ENCODE assay signal across 19 cellular contexts in the genomic region with DNA sequence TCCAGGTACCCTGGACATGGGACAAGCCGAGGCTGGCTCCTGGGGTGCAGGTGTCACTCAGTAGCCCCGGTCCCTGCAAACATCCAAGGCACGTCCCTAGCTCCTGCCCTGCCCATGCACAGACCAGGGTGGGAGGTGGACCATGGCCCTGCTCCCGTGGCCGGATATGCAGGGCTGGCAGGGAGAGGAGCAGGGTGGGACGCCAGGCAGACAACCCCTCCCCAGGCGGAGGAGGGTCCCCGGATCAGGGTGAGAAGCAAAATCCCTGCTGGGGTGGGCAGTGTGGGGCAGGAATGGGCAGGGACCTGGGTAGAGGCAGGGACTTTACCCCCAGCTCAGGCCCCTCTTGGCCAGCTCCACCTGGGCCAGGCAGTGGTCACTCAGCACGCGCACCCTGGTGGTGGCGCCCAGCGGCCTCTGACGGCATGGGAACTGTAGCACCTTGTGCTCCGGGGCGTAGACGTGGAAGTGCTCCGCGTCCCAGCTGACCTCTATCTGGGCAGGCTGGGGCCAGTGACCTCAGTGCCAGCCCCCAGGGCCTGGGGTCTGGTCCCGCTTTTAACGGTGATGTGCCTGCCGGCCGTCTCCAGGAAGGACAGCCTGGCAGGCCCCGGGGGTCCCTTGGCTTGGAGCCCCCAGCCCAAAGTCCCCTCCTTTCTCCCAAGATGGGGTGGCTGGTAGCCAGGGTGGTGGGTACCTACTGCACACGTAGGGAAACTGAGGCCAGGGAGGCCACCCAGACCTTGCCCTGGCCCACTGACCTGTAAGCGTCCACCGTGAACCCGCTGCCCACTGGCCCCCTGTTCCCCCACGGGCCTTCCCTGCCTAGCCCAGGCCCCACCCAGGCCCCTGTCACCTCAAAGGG. TPM values are rescaled to one million over a fixed set of nuclear protein-coding genes. Genes with fewer than 3 reads are reported as not detected.
"Had no signal": no experiment of that assay in that cellular context is flagged by ENCODE, and none has a peak within 500 bp of the region (broad histone marks: within the 10 kb centered on the region; RNA-seq: fewer than 3 reads in every experiment).

No MANE protein-coding gene starts in this region.

- H3K27ac ChIP-seq: breast epithelium, dorsolateral prefrontal cortex, esophagus muscularis mucosa, left lung, thoracic aorta had no signal

- DNase-seq: activated CD4-positive, alpha-beta memory T cell treated with anti-CD3 and anti-CD28 coated beads for 36 hours; activated CD4-positive, alpha-beta T cell treated with anti-CD3 and anti-CD28 coated beads for 1 hour; activated gamma-delta T cell; activated naive CD8-positive, alpha-beta T cell treated with anti-CD3 and anti-CD28 coated beads for 36 hours; activated T-cell treated with anti-CD3 and anti-CD28 coated beads, Interleukin-2, amount 50 U/mL, for 4 hours; dorsolateral prefrontal cortex; stimulated activated CD4-positive, alpha-beta T cell treated with anti-CD3 and anti-CD28 coated beads, Interleukin-4, amount 100 ng/mL, for 24 hours had no signal

- H3K9me3 ChIP-seq: breast epithelium, esophagus muscularis mucosa, left lung, thoracic aorta had no signal

- H3K4me3 Mint-ChIP-seq: activated CD4-positive, alpha-beta memory T cell treated with anti-CD3 and anti-CD28 coated beads for 36 hours; activated naive CD8-positive, alpha-beta T cell treated with anti-CD3 and anti-CD28 coated beads for 36 hours; activated T-cell treated with anti-CD3 and anti-CD28 coated beads, Interleukin-2, amount 50 U/mL, for 4 hours; memory B cell; natural killer cell treated with Interleukin-12 subunit alpha and Interleukin-12 subunit beta and Interleukin-15 and Interleukin-18, amount 100 ng/mL, for 72 hours; stimulated activated naive CD8-positive, alpha-beta T cell treated with anti-CD3 and anti-CD28 coated beads, Interleukin-15, Interleukin-2, amounts not matched to agents 100 ng/mL and 50 ng/mL, for 24 hours had no signal

- H3K27me3 Mint-ChIP-seq: activated CD4-positive, alpha-beta memory T cell treated with anti-CD3 and anti-CD28 coated beads for 36 hours had no signal

- H3K27me3 ChIP-seq: breast epithelium had no signal

- ATAC-seq: activated T-cell treated with anti-CD3 and anti-CD28 coated beads, Interleukin-2, amount 50 U/mL, for 4 hours; left lung; natural killer cell treated with Interleukin-12 subunit alpha and Interleukin-12 subunit beta and Interleukin-15 and Interleukin-18, amount 100 ng/mL, for 72 hours had no signal

- H3K27ac Mint-ChIP-seq: activated CD4-positive, alpha-beta memory T cell treated with anti-CD3 and anti-CD28 coated beads for 36 hours; activated naive CD8-positive, alpha-beta T cell treated with anti-CD3 and anti-CD28 coated beads for 36 hours; memory B cell; natural killer cell treated with Interleukin-12 subunit alpha and Interleukin-12 subunit beta and Interleukin-15 and Interleukin-18, amount 100 ng/mL, for 72 hours; stimulated activated naive CD8-positive, alpha-beta T cell treated with anti-CD3 and anti-CD28 coated beads, Interleukin-15, Interleukin-2, amounts not matched to agents 100 ng/mL and 50 ng/mL, for 24 hours had no signal

- FAIRE-seq: islet of Langerhans had no signal

- H3K9me3 Mint-ChIP-seq: activated CD4-positive, alpha-beta memory T cell treated with anti-CD3 and anti-CD28 coated beads for 36 hours; activated naive CD8-positive, alpha-beta T cell treated with anti-CD3 and anti-CD28 coated beads for 36 hours; activated T-cell treated with anti-CD3 and anti-CD28 coated beads, Interleukin-2, amount 50 U/mL, for 4 hours; memory B cell; natural killer cell treated with Interleukin-12 subunit alpha and Interleukin-12 subunit beta and Interleukin-15 and Interleukin-18, amount 100 ng/mL, for 72 hours; stimulated activated naive CD8-positive, alpha-beta T cell treated with anti-CD3 and anti-CD28 coated beads, Interleukin-15, Interleukin-2, amounts not matched to agents 100 ng/mL and 50 ng/mL, for 24 hours had no signal

- H3K36me3 Mint-ChIP-seq: activated CD4-positive, alpha-beta memory T cell treated with anti-CD3 and anti-CD28 coated beads for 36 hours; activated naive CD8-positive, alpha-beta T cell treated with anti-CD3 and anti-CD28 coated beads for 36 hours; memory B cell; natural killer cell treated with Interleukin-12 subunit alpha and Interleukin-12 subunit beta and Interleukin-15 and Interleukin-18, amount 100 ng/mL, for 72 hours had no signal

- H3K36me3 ChIP-seq: breast epithelium, esophagus muscularis mucosa, left lung, thoracic aorta had no signal

- H3K4me3 ChIP-seq: breast epithelium, dorsolateral prefrontal cortex, esophagus muscularis mucosa, left lung, thoracic aorta had no signal

RNA-seq across cellular contexts. Expression of gene GRIFIN, which starts 1.2 kb away (rescaled TPM):
- total RNA-seq: activated CD4-positive, alpha-beta memory T cell treated with anti-CD3 and anti-CD28 coated beads for 36 hours; activated naive CD8-positive, alpha-beta T cell treated with anti-CD3 and anti-CD28 coated beads for 36 hours; activated T-cell treated with anti-CD3 and anti-CD28 coated beads, Interleukin-2, amount 50 U/mL, for 4 hours; breast epithelium; dorsolateral prefrontal cortex; esophagus muscularis mucosa; fibroblast of villous mesenchyme; left lung; natural killer cell treated with Interleukin-12 subunit alpha and Interleukin-12 subunit beta and Interleukin-15 and Interleukin-18, amount 100 ng/mL, for 72 hours; omental fat pad; renal cortical epithelial cell; thoracic aorta; urinary bladder had no signal
- polyA plus RNA-seq: urinary bladder had no signal
